Comparison of ENCODE assay signal across 1 cellular context in the genomic region with DNA sequence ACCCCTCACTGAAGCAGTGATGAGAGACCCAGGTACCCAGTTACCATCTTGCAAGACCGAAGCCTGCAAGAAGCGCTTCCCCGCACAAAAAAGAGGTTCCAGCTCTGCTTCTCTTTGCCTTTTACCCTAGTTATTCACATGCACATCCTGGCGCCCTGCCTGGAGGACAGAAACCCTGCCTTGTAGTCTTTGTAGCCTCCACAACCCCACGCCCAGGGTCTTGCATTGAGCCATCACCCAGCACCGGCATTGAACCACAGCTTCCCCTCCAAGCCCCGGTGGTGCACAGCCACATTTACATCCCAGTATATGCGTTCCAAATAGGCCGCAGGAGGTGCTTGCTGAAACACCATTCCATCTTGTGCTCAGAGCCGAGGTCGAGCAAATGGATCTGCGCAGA.
TF ChIP-seq lines count a peak whose summit lies in the region.

No MANE protein-coding gene starts in this region.

TF ChIP-seq in H1, 55 proteins besides CTCF, POLR2A, EP300 and RAD21:
- no peak for TF ChIP-seq PHF8 (conservative IDR thresholded peaks at IDR 0.05; ENCODE audit: low read depth, low read length)
- TF ChIP-seq BACH1 (IDR thresholded peaks at IDR 0.05; ENCODE audit: low read length), result no peak
- TF ChIP-seq SUZ12 (IDR thresholded peaks at IDR 0.05; ENCODE audit: low read length), result no peak
